6 cellular contexts compared by ENCODE assay signal in the genomic region with DNA sequence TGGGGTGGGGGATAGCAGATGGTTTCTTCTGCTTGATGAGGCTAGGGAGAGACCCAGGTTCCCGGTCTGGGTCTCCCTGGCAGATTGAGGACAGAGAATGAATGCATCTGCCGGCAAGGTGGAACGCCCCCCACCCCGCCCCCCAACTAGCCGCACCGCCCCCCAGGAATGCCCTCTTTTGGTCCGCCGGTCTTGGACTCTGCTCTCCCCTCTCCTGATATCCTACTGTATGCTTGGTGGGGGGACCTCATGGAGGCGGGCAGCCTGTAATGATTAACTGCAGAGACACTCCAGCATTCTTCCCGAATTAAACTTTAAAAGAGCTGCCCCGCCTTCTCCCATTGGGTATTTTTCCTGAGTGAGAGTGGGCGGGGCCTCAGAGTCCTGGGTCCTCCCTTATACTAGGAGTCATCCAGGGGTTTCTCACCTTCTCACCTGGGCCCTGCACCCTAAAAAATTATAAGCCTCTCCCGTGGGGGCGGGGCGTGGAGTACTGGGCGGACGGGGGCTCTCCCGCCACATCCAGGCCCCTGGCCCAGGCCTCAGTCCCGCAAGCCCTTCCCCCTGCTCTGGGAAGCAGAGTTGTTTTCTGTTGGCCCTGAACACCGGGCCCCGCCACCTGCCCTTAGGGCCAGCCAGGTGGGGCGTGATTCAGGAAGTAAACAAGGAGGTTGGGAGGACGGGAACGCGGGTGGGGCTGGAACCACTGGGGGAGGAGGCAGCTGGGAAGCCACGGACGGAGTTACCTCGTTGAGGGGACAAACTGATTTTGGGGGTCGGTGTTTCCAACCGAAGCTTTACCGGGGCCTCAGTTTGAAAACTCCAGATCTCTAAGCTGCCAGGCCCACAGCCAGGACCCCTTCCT. TPM values are rescaled to one million over a fixed set of nuclear protein-coding genes. Genes with fewer than 3 reads are reported as not detected.
DNase-seq lines count a peak whose midpoint lies in the region; ATAC-seq and TF ChIP-seq lines count a peak whose summit lies in the region.

No MANE protein-coding gene starts in this region.

- peak overlapping the region in 3 of 4 donors; percentile 9 to 31 (median 16) for H3K4me3 ChIP-seq in sigmoid colon

- no peaks in the 10 kb centered on the region for H3K36me3 ChIP-seq in sigmoid colon

- DNase-seq in NCI-H2196 (lab: John Stamatoyannopoulos, UW; ENCODE audit: unreplicated experiment) (peak; percentile 54), NCI-H2196 treated with DMSO at 0.1 percent for 48 hours (lab: John Stamatoyannopoulos, UW; ENCODE audit: unreplicated experiment) (no peak), ecto neural progenitor cell (ENCODE audit: low spot score) (peak; percentile 74), sigmoid colon (no peak)

- H3K9me3 ChIP-seq in sigmoid colon, result no peaks in the 10 kb centered on the region

- intact Hi-C loops in sigmoid colon (cut with DNase I), result no loop called here

- WGBS in sigmoid colon, 2 donors, result 4 to 15% methylated on average over 31 of the region's 31 CpGs

- ATAC-seq in GM19351 (IDR thresholded peaks at IDR 0.05; ENCODE audit: unreplicated experiment) (no peak), HG02678 (IDR thresholded peaks at IDR 0.05; ENCODE audit: unreplicated experiment) (no peak)

- TF ChIP-seq POLR2A in sigmoid colon (IDR thresholded peaks at IDR 0.05), result peak in 1 of 2 donors; percentile 5

- H3K27me3 ChIP-seq in sigmoid colon, result peaks cover 32 to 84% (median 64%) of the 10 kb centered on the region in 3 donors

- no peak for TF ChIP-seq CTCF in sigmoid colon (IDR thresholded peaks at IDR 0.05)

- no peak for TF ChIP-seq EP300 in sigmoid colon (IDR thresholded peaks at IDR 0.05)

- peaks cover 0 to 27% (median 22%) of the 10 kb centered on the region in 4 donors for H3K4me1 ChIP-seq in sigmoid colon

- H3K27ac ChIP-seq in sigmoid colon, result peak overlapping the region in 1 of 4 donors; percentile 27

RNA-seq across cellular contexts. Expression of gene GRB7, which starts 1.5 kb away (rescaled TPM):
- total RNA-seq in sigmoid colon, result under 1 TPM in 1 of 4 donors, not detected in 3; under 0.01 TPM
- polyA plus RNA-seq in sigmoid colon, result 10 to 100 TPM; 13.2 to 17.9 (median 13.2) TPM

RNA-seq across cellular contexts. Expression of gene MIEN1, which starts 8.9 kb away (rescaled TPM):
- 10 to 100 TPM; 52.4 to 65.5 (median 54.8) TPM for total RNA-seq in sigmoid colon
- 100 to 1,000 TPM in 2 of 3 donors, 10 to 100 TPM in 1; 86.3 to 226 (median 195) TPM for polyA plus RNA-seq in sigmoid colon

RNA-seq across cellular contexts. Expression of gene ERBB2, which starts 39.4 kb away (rescaled TPM):
- 10 to 100 TPM; 16.9 to 26.3 (median 22.5) TPM for total RNA-seq in sigmoid colon
- 10 to 100 TPM; 11.8 to 58.9 (median 21.0) TPM for polyA plus RNA-seq in sigmoid colon

RNA-seq across cellular contexts. Expression of gene PGAP3, which starts 51.4 kb away (rescaled TPM):
- 10 to 100 TPM in 1 of 4 donors, 1 to 10 TPM in 3; 6.9 to 12.1 (median 8.2) TPM for total RNA-seq in sigmoid colon
- 10 to 100 TPM in 1 of 3 donors, 1 to 10 TPM in 2; 7.2 to 29.6 (median 8.4) TPM for polyA plus RNA-seq in sigmoid colon

Comparison
In these comparisons a context has a peak if more than half of its experiments do, and no peak if none do; other contexts are left out.
1. DNase-seq: peak in NCI-H2196 (single experiment) and ecto neural progenitor cell (single experiment); none in NCI-H2196 treated with DMSO at 0.1 percent for 48 hours (single experiment) and sigmoid colon (single experiment).